Comparison of ENCODE assay signal across 18 cellular contexts in genomic region chr2:61419129-61419528, GRCh38. TPM values are rescaled to one million over a fixed set of nuclear protein-coding genes. Genes with fewer than 3 reads are reported as not detected.
DNase-seq lines count a peak whose midpoint lies in the region; ATAC-seq, FAIRE-seq and TF ChIP-seq lines count a peak whose summit lies in the region.
"Had no signal": no experiment of that assay in that cellular context is flagged by ENCODE, and none has a peak within 500 bp of the region (broad histone marks: within the 10 kb centered on the region; RNA-seq: fewer than 3 reads in every experiment).

No MANE protein-coding gene starts in this region.

- no peaks in the 10 kb centered on the region for H3K9me2 ChIP-seq in DOHH2 (replicated peaks; ENCODE audit: control insufficient read depth, low read length)
- no peaks in the 10 kb centered on the region for H3K9me2 ChIP-seq in OCI-LY7 (ENCODE audit: insufficient read depth, low read length)

- H3K14ac ChIP-seq in H9 (ENCODE audit: insufficient read depth, low read length), result no peak overlapping the region

- no peak overlapping the region for H3K56ac ChIP-seq in H9 (ENCODE audit: insufficient read length, low read depth, low read length)

- in situ Hi-C loops in astrocyte of the spinal cord (cut with HindIII; ENCODE audit: low sequenced_read_pairs), result no loop called here
- in situ Hi-C loops in GM13976 (cut with MboI; ENCODE audit: low sequenced_read_pairs, unreplicated experiment), result no loop called here

- H3K9me3 Mint-ChIP-seq in H9, result no peaks in the 10 kb centered on the region
- H3K9me3 Mint-ChIP-seq: natural killer cell treated with Interleukin-12 subunit alpha and Interleukin-12 subunit beta and Interleukin-15 and Interleukin-18, amount 100 ng/mL, for 72 hours had no signal

- H3K18ac ChIP-seq in H9 (ENCODE audit: insufficient read length, low read depth, low read length), result no peak overlapping the region

- peaks cover 2 to 12% of the 10 kb centered on the region in 2 experiments; a peak in 3 of 4 replicates for H3K4me1 Mint-ChIP-seq in H9

- H3K27ac Mint-ChIP-seq in H9, result no peak overlapping the region
- H3K27ac Mint-ChIP-seq: natural killer cell treated with Interleukin-12 subunit alpha and Interleukin-12 subunit beta and Interleukin-15 and Interleukin-18, amount 100 ng/mL, for 72 hours had no signal

- no peaks in the 10 kb centered on the region for H3K9me3 ChIP-seq in DOHH2 (ENCODE audit: control insufficient read depth, insufficient read depth, low read length)
- no peaks in the 10 kb centered on the region for H3K9me3 ChIP-seq in OCI-LY7 (ENCODE audit: low read length)
- no peaks in the 10 kb centered on the region for H3K9me3 ChIP-seq in H9 (ENCODE audit: control insufficient read depth, low read depth, low read length)
- H3K9me3 ChIP-seq: BLaER1, right atrium auricular region, stomach had no signal

- H4K91ac ChIP-seq in H9 (ENCODE audit: insufficient read length, low read depth, low read length), result no peak overlapping the region

- ATAC-seq in HG03045 (IDR thresholded peaks at IDR 0.05; ENCODE audit: unreplicated experiment), result no peak

- no peak overlapping the region for H4K8ac ChIP-seq in H9 (replicated peaks; ENCODE audit: insufficient read length, low read depth, low read length)

- H4K5ac ChIP-seq in H9 (ENCODE audit: insufficient read length, low read depth, low read length), result no peak overlapping the region

- H3T11ph ChIP-seq in H9 (ENCODE audit: low read length), result no peak overlapping the region

- peaks cover 0 to 12% (median 4%) of the 10 kb centered on the region in 3 experiments; a peak in 3 of 7 replicates for H3K36me3 Mint-ChIP-seq in H9 (ENCODE audit: insufficient read depth in 1 of 3, low read depth in 3 of 3)
- H3K36me3 Mint-ChIP-seq: natural killer cell treated with Interleukin-12 subunit alpha and Interleukin-12 subunit beta and Interleukin-15 and Interleukin-18, amount 100 ng/mL, for 72 hours had no signal

- no peak overlapping the region for H2AFZ ChIP-seq in OCI-LY7 (ENCODE audit: low read length)
- no peak overlapping the region for H2AFZ ChIP-seq in H9 (ENCODE audit: low read length)

- H3K27me3 ChIP-seq in DOHH2 (ENCODE audit: control insufficient read depth, low read length) (no peaks in the 10 kb centered on the region), H9 (ENCODE audit: insufficient read depth, low read length) (no peaks in the 10 kb centered on the region)
- H3K27me3 ChIP-seq: BLaER1, right atrium auricular region, stomach had no signal

- BruUV-seq in OCI-LY7 (replicated peaks; lab: Mats Ljungman, UMichigan), result no TSS peak

- H3K4me3 ChIP-seq in AG10803 (ENCODE audit: low read length) (no peak overlapping the region), DOHH2 (ENCODE audit: low read length) (no peak overlapping the region), OCI-LY7 (ENCODE audit: low read depth, low read length, poor library complexity, severe bottlenecking) (peak overlapping the region; percentile 18), astrocyte of the spinal cord (ENCODE audit: low read depth, low read length) (no peak overlapping the region)
- H3K4me3 ChIP-seq: BLaER1, right atrium auricular region, stomach had no signal

- no peaks in the 10 kb centered on the region for H3K27me3 Mint-ChIP-seq in H9 (ENCODE audit: low read depth)
- H3K27me3 Mint-ChIP-seq: natural killer cell treated with Interleukin-12 subunit alpha and Interleukin-12 subunit beta and Interleukin-15 and Interleukin-18, amount 100 ng/mL, for 72 hours had no signal

- H3K36me3 ChIP-seq in DOHH2 (ENCODE audit: control insufficient read depth, low read length) (peaks cover 61% of the 10 kb centered on the region), OCI-LY7 (ENCODE audit: insufficient read depth, low read length) (peaks cover 68% of the 10 kb centered on the region)
- H3K36me3 ChIP-seq: right atrium auricular region had no signal

- POLR2A ChIA-PET in OCI-LY7 (lab: Charles Lee), result interaction anchor here (0.7 to 1.6 kb wide), 13 partner anchors 9 to 388 kb away, joined by 3 to 6 read pairs (median 4); no protein-coding TSS in a partner anchor

- H3K23ac ChIP-seq in H9 (ENCODE audit: insufficient read length, low read depth, low read length), result no peak overlapping the region

- no peak for FAIRE-seq in H54 (lab: Jason Lieb, UNC)

- H3K4me2 ChIP-seq in DOHH2 (ENCODE audit: low read length), result peak overlapping the region; percentile 28
- H3K4me2 ChIP-seq in OCI-LY7 (ENCODE audit: low read length), result peak overlapping the region; percentile 80
- H3K4me2 ChIP-seq in H9 (ENCODE audit: insufficient read depth, insufficient read length, low read length), result no peak overlapping the region
- H3K4me2 ChIP-seq: BLaER1 had no signal

- no peak overlapping the region for H2BK20ac ChIP-seq in H9 (ENCODE audit: low read depth, low read length, poor library complexity, severe bottlenecking)

- no peak overlapping the region for H3K4me3 Mint-ChIP-seq in H9
- H3K4me3 Mint-ChIP-seq: natural killer cell treated with Interleukin-12 subunit alpha and Interleukin-12 subunit beta and Interleukin-15 and Interleukin-18, amount 100 ng/mL, for 72 hours had no signal

- CTCF ChIA-PET in OCI-LY7 (lab: Charles Lee; ENCODE audit: unreplicated experiment), result interaction anchor here (0.6 to 0.8 kb wide), 2 partner anchors 14 to 22 kb away, joined by 3 read pairs; no protein-coding TSS in a partner anchor

- H4K20me1 ChIP-seq in DOHH2 (ENCODE audit: control insufficient read depth, insufficient read depth, low read depth, low read length) (peaks cover 39% of the 10 kb centered on the region; the same call in 1 of the 2 replicates), OCI-LY7 (ENCODE audit: insufficient read depth, low read length) (peaks cover 13% of the 10 kb centered on the region; the same call in 1 of the 2 replicates), H9 (ENCODE audit: control insufficient read depth, insufficient read depth, insufficient read length) (no peaks in the 10 kb centered on the region)

- H3K27ac ChIP-seq in DOHH2 (ENCODE audit: low read depth, low read length) (no peak overlapping the region), OCI-LY7 (ENCODE audit: low read depth, low read length, poor library complexity, severe bottlenecking) (peak overlapping the region; percentile 98), H9 (ENCODE audit: insufficient read length, low read depth, low read length) (no peak overlapping the region)
- H3K27ac ChIP-seq: BLaER1, epithelial cell of prostate, right atrium auricular region, stomach had no signal

- DNase-seq in AG10803 (ENCODE audit: low read depth) (peak; percentile 38), OCI-LY7 (ENCODE audit: low spot score) (peak; percentile 45), astrocyte of the spinal cord (ENCODE audit: low read depth, low spot score) (peak; percentile 20), GM13976 (ENCODE audit: low spot score) (no peak), H54 (ENCODE audit: insufficient read length, low spot score) (no peak), H9 (no peak)
- DNase-seq: activated CD4-positive, CD25-positive, alpha-beta regulatory T cell; activated naive CD4-positive, alpha-beta T cell; head of caudate nucleus; NCI-H1105; NCI-H345; stomach had no signal

- TF ChIP-seq POLR2A in H54 (IDR thresholded peaks at IDR 0.05; ENCODE audit: low read depth, low read length), result no peak

- intact Hi-C loops in OCI-LY7 (cut with micrococcal nuclease; ENCODE audit: unreplicated experiment), result no loop called here

- WGBS in H9 (ENCODE audit: extremely low coverage, insufficient read length, low lambda C conversion rate), result no CpG with 5 or more reads among the region's 5 CpGs

- no peak overlapping the region for H3K4ac ChIP-seq in H9 (ENCODE audit: low read depth, low read length)

- H2BK15ac ChIP-seq in H9 (ENCODE audit: low read depth, low read length), result no peak overlapping the region

- H3K79me2 ChIP-seq in DOHH2 (ENCODE audit: control insufficient read depth, low read length) (peaks cover 95% of the 10 kb centered on the region), OCI-LY7 (ENCODE audit: insufficient read depth, low read depth, low read length) (peaks cover 100% of the 10 kb centered on the region), H9 (ENCODE audit: insufficient read depth, low read length) (peaks cover 21% of the 10 kb centered on the region; the same call in 1 of the 2 replicates)

- no peak overlapping the region for H3K9ac ChIP-seq in H9 (ENCODE audit: extremely low read depth, insufficient read length, low read length)
- H3K9ac ChIP-seq: BLaER1 had no signal

- no peaks in the 10 kb centered on the region for H3K23me2 ChIP-seq in H9 (ENCODE audit: insufficient read length, low read depth, low read length, poor library complexity, severe bottlenecking)

- H2BK5ac ChIP-seq in H9 (ENCODE audit: insufficient read length, low read length), result no peak overlapping the region

- H3K4me1 ChIP-seq in DOHH2 (ENCODE audit: control insufficient read depth, low read length), result peaks cover 62% of the 10 kb centered on the region
- peaks cover 75% of the 10 kb centered on the region for H3K4me1 ChIP-seq in OCI-LY7 (ENCODE audit: insufficient read depth, low read length, poor library complexity, severe bottlenecking)
- no peaks in the 10 kb centered on the region for H3K4me1 ChIP-seq in H9 (ENCODE audit: insufficient read depth, low read length)

- H2AK5ac ChIP-seq in H9 (ENCODE audit: insufficient read length, low read length), result no peak overlapping the region

- TF ChIP-seq CTCF in AG10803 (conservative IDR thresholded peaks at IDR 0.05; ENCODE audit: low read length) (no peak), DOHH2 (IDR thresholded peaks at IDR 0.05; ENCODE audit: low read depth, low read length, poor library complexity, severe bottlenecking) (no peak), OCI-LY7 (conservative IDR thresholded peaks at IDR 0.05; ENCODE audit: low read length) (no peak), astrocyte of the spinal cord (IDR thresholded peaks at IDR 0.05; ENCODE audit: low read depth, low read length) (no peak), GM13976 (IDR thresholded peaks at IDR 0.05; ENCODE audit: borderline replicate concordance, control extremely low read depth, extremely low read depth, insufficient read depth, missing control alignments) (no peak), H9 (conservative IDR thresholded peaks at IDR 0.05) (no peak)

- peaks cover 6% of the 10 kb centered on the region for H3K79me1 ChIP-seq in H9 (ENCODE audit: insufficient read depth, low read depth, low read length, poor library complexity, severe bottlenecking)

- peaks cover 20% of the 10 kb centered on the region for H3F3A ChIP-seq in DOHH2 (ENCODE audit: control insufficient read depth, insufficient read depth)

- no peak overlapping the region for H2BK120ac ChIP-seq in H9 (ENCODE audit: low read depth, low read length, poor library complexity, severe bottlenecking)

- no peak overlapping the region for H2BK12ac ChIP-seq in H9 (ENCODE audit: insufficient read length, low read depth, low read length)

RNA-seq across cellular contexts. Expression of gene USP34, which starts 51.8 kb away (rescaled TPM):
- total RNA-seq in OCI-LY7 (2014; rRNA removed; shearing (Covaris generic)), result 147 and 192 TPM in 2 replicates
- total RNA-seq in OCI-LY7 (2022) (340 and 344 TPM in 2 replicates), H9 (2021) (84.3 and 93.9 TPM in 2 replicates)

Comparison
In these comparisons a context has a peak if more than half of its experiments do, and no peak if none do; other contexts are left out.
1. DNase-seq: peak in AG10803 (single experiment), OCI-LY7 (single experiment) and astrocyte of the spinal cord (single experiment); none in GM13976 (single experiment), H54 (single experiment) and H9 (single experiment).